Comparison of ENCODE assay signal across 29 cellular contexts in the genomic region with DNA sequence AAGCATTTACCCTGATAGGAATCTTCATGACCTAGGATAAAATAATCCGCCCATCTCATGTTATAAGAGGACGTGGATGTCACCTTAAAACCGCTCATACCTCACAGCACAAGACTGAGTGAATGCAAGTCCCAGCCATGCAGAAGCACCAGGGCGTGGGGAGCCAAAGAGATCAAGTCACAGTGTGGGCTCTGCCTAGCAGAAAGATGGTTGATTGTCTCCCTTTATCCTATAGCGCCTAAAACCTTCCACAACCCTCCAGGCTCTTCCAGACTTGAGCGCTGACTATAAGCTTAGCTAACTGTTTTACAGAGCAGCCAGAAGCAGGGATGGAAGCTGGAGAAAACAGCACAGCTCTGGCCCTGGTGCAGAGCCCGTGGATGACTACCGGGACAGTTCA. TPM values are rescaled to one million over a fixed set of nuclear protein-coding genes. Genes with fewer than 3 reads are reported as not detected.
DNase-seq lines count a peak whose midpoint lies in the region; ATAC-seq, FAIRE-seq and TF ChIP-seq lines count a peak whose summit lies in the region.
"Had no signal": no experiment of that assay in that cellular context is flagged by ENCODE, and none has a peak within 500 bp of the region (broad histone marks: within the 10 kb centered on the region; RNA-seq: fewer than 3 reads in every experiment).

No MANE protein-coding gene starts in this region.

- H3K9ac ChIP-seq in H9 (ENCODE audit: extremely low read depth, insufficient read length, low read length) (no peak overlapping the region), K562 (ENCODE audit: insufficient read depth in 1 of 2, low read depth in 2 of 2, low read length in 2 of 2) (no peak overlapping the region)

- no peak overlapping the region for H3K56ac ChIP-seq in H9 (ENCODE audit: insufficient read length, low read depth, low read length)

- H3K27ac Mint-ChIP-seq in activated CD8-positive, alpha-beta T cell treated with anti-CD3 and anti-CD28 coated beads for 36 hours, result no peak overlapping the region
- no peak overlapping the region for H3K27ac Mint-ChIP-seq in activated CD8-positive, alpha-beta T cell treated with anti-CD3 and anti-CD28 coated beads, Interleukin-2, amount 10 ng/mL, durations not matched to agents 7 days and 5 days
- H3K27ac Mint-ChIP-seq in H9, result no peak overlapping the region

- ATAC-seq in activated CD8-positive, alpha-beta T cell treated with anti-CD3 and anti-CD28 coated beads for 36 hours, result peak; percentile 28
- ATAC-seq in activated CD8-positive, alpha-beta T cell treated with anti-CD3 and anti-CD28 coated beads, Interleukin-2, amount 10 ng/mL, durations not matched to agents 7 days and 5 days, result no peak
- ATAC-seq in K562 (peak; percentile 31; the same call in 1 of the 3 replicates), GM19324 (IDR thresholded peaks at IDR 0.05; ENCODE audit: low FRiP score, unreplicated experiment) (no peak)
- ATAC-seq in stimulated activated naive CD8-positive, alpha-beta T cell treated with anti-CD3 and anti-CD28 coated beads, Interleukin-15, Interleukin-2, amounts not matched to agents 100 U/mL and 50 U/mL, for 24 hours, result peak; percentile 25
- ATAC-seq: foreskin keratinocyte had no signal

- in situ Hi-C loops in K562 (cut with MboI), result loop anchor here (10.0 kb wide), 1 partner anchor 87 kb away; no protein-coding TSS in a partner anchor

- H3K27me3 ChIP-seq in H9 (ENCODE audit: insufficient read depth, low read length) (no peaks in the 10 kb centered on the region), K562 (ENCODE audit: control insufficient read depth in 2 of 2, insufficient read depth in 2 of 2, low read length in 2 of 2) (no peaks in the 10 kb centered on the region), breast epithelium (no peaks in the 10 kb centered on the region)
- H3K27me3 ChIP-seq: sigmoid colon, vagina had no signal

- H2BK12ac ChIP-seq in H9 (ENCODE audit: insufficient read length, low read depth, low read length), result peak overlapping the region; percentile 25

- H3K4me3 ChIP-seq in K562 (no peak overlapping the region), breast epithelium (no peak overlapping the region)
- H3K4me3 ChIP-seq: A549, esophagus muscularis mucosa, prostate gland, sigmoid colon, vagina had no signal

- H3K4me2 ChIP-seq in H9 (ENCODE audit: insufficient read depth, insufficient read length, low read length) (no peak overlapping the region), K562 (ENCODE audit: insufficient read depth, low read length) (no peak overlapping the region)
- H3K4me2 ChIP-seq: A549 had no signal

- H3K4me1 ChIP-seq in H9 (ENCODE audit: insufficient read depth, low read length) (peaks cover 3% of the 10 kb centered on the region; the same call in 1 of the 2 replicates), K562 (replicated peaks in 1 of 2; ENCODE audit: control insufficient read depth in 2 of 2, insufficient read depth in 2 of 2, low read length in 2 of 2) (peaks cover 0 to 9% of the 10 kb centered on the region in 2 experiments; a peak in 3 of 5 replicates), breast epithelium (no peaks in the 10 kb centered on the region)
- H3K4me1 ChIP-seq: A549, foreskin keratinocyte had no signal

- intact Hi-C loops in activated CD8-positive, alpha-beta T cell treated with anti-CD3 and anti-CD28 coated beads for 36 hours (cut with micrococcal nuclease), result no loop called here
- intact Hi-C loops in K562 (cut with micrococcal nuclease) (no loop called here), breast epithelium (cut with DNase I; ENCODE audit: low total_unique reads) (no loop called here)

- BruUV-seq in K562 (replicated peaks; lab: Mats Ljungman, UMichigan), result no TSS peak

- H3K18ac ChIP-seq in H9 (ENCODE audit: insufficient read length, low read depth, low read length), result no peak overlapping the region

- H3T11ph ChIP-seq in H9 (ENCODE audit: low read length), result no peak overlapping the region

- no peaks in the 10 kb centered on the region for H4K20me1 ChIP-seq in H9 (ENCODE audit: control insufficient read depth, insufficient read depth, insufficient read length)
- no peaks in the 10 kb centered on the region for H4K20me1 ChIP-seq in K562 (replicated peaks; ENCODE audit: control insufficient read depth, insufficient read depth, low read length)

- H3K23ac ChIP-seq in H9 (ENCODE audit: insufficient read length, low read depth, low read length), result no peak overlapping the region

- WGBS in H9 (ENCODE audit: extremely low coverage, insufficient read length, low lambda C conversion rate), result no CpG with 5 or more reads among the region's 8 CpGs
- WGBS in K562 (ENCODE audit: insufficient coverage, low coverage, missing lambda C conversion rate), result 27% methylated on average over 8 of the region's 8 CpGs

- no peak overlapping the region for H3K27ac ChIP-seq in H9 (ENCODE audit: insufficient read length, low read depth, low read length)
- no peak overlapping the region for H3K27ac ChIP-seq in K562 (ENCODE audit: extremely low read depth, low read depth, low read length)
- no peak overlapping the region for H3K27ac ChIP-seq in breast epithelium
- H3K27ac ChIP-seq: A549, esophagus muscularis mucosa, foreskin keratinocyte, prostate gland, sigmoid colon, vagina had no signal

- no peaks in the 10 kb centered on the region for H3K79me1 ChIP-seq in H9 (ENCODE audit: insufficient read depth, low read depth, low read length, poor library complexity, severe bottlenecking)

- TF ChIP-seq EP300 in K562 (IDR thresholded peaks at IDR 0.05; ENCODE audit: low read length), result no peak

- no peak overlapping the region for H3K14ac ChIP-seq in H9 (ENCODE audit: insufficient read depth, low read length)

- TF ChIP-seq CTCF in activated CD8-positive, alpha-beta T cell treated with anti-CD3 and anti-CD28 coated beads for 36 hours (IDR thresholded peaks at IDR 0.05), result no peak
- no peak for TF ChIP-seq CTCF in H9 (conservative IDR thresholded peaks at IDR 0.05)
- TF ChIP-seq CTCF in K562 (IDR thresholded peaks at IDR 0.05 in 2 of 3, conservative IDR thresholded peaks at IDR 0.05 in 1 of 3; ENCODE audit: insufficient read depth in 2 of 3, low read depth in 1 of 3, low read length in 3 of 3), result no peak
- no peak for TF ChIP-seq CTCF in breast epithelium (IDR thresholded peaks at IDR 0.05)

- no peak overlapping the region for H2BK15ac ChIP-seq in H9 (ENCODE audit: low read depth, low read length)

- H3K23me2 ChIP-seq in H9 (ENCODE audit: insufficient read length, low read depth, low read length, poor library complexity, severe bottlenecking), result no peaks in the 10 kb centered on the region

- H3K27me3 Mint-ChIP-seq in activated CD8-positive, alpha-beta T cell treated with anti-CD3 and anti-CD28 coated beads for 36 hours, result peaks cover 33% of the 10 kb centered on the region
- H3K27me3 Mint-ChIP-seq in activated CD8-positive, alpha-beta T cell treated with anti-CD3 and anti-CD28 coated beads, Interleukin-2, amount 10 ng/mL, durations not matched to agents 7 days and 5 days (ENCODE audit: low read depth), result peaks cover 30% of the 10 kb centered on the region
- no peaks in the 10 kb centered on the region; the same call in 1 of the 2 replicates for H3K27me3 Mint-ChIP-seq in H9 (ENCODE audit: low read depth)

- H3K79me2 ChIP-seq in H9 (ENCODE audit: insufficient read depth, low read length) (no peaks in the 10 kb centered on the region), K562 (ENCODE audit: control insufficient read depth, insufficient read depth, low read length) (no peaks in the 10 kb centered on the region; the same call in 2 of the 3 replicates)

- no peaks in the 10 kb centered on the region for H3K9me1 ChIP-seq in K562 (ENCODE audit: control insufficient read depth, insufficient read depth, low read length)

- no peak overlapping the region for H2BK120ac ChIP-seq in H9 (ENCODE audit: low read depth, low read length, poor library complexity, severe bottlenecking)

- DNase-seq in activated CD8-positive, alpha-beta T cell treated with anti-CD3 and anti-CD28 coated beads for 36 hours, result no peak
- DNase-seq in activated CD8-positive, alpha-beta T cell treated with anti-CD3 and anti-CD28 coated beads, Interleukin-2, amount 10 ng/mL, durations not matched to agents 7 days and 5 days, result no peak
- DNase-seq in H9, result peak; percentile 22
- no peak for DNase-seq in K562 (ENCODE audit: extremely low read depth in 1 of 4, low spot score in 3 of 4)
- no peak for DNase-seq in stimulated activated naive CD8-positive, alpha-beta T cell treated with anti-CD3 and anti-CD28 coated beads, Interleukin-15, Interleukin-2, amounts not matched to agents 100 U/mL and 50 U/mL, for 24 hours
- DNase-seq in breast epithelium (ENCODE audit: low spot score in 2 of 2), result no peak
- no peak for DNase-seq in superior temporal gyrus (ENCODE audit: extremely low spot score)
- DNase-seq: activated CD4-positive, alpha-beta T cell treated with anti-CD3 and anti-CD28 coated beads, Interleukin-2, amount 50 U/mL, for 48 hours; activated CD8-positive, alpha-beta memory T cell treated with anti-CD3 and anti-CD28 coated beads, Interleukin-2, amount 50 U/mL, for 48 hours; activated gamma-delta T cell; AML-193; foreskin keratinocyte; Kasumi-1; mammary epithelial cell; MV-4-11; NCI-H1436 treated with DMSO at 0.1 percent for 48 hours; NCI-H2107; NCI-H510A; SIG-M5; sigmoid colon; stimulated activated CD4-positive, alpha-beta T cell treated with anti-CD3 and anti-CD28 coated beads, Interleukin-4, amount 100 ng/mL, for 24 hours; stimulated activated naive CD4-positive, alpha-beta T cell; SW 1271 had no signal

- no peak overlapping the region for H3K4ac ChIP-seq in H9 (ENCODE audit: low read depth, low read length)

- H4K91ac ChIP-seq in H9 (ENCODE audit: insufficient read length, low read depth, low read length), result no peak overlapping the region

- H4K8ac ChIP-seq in H9 (replicated peaks; ENCODE audit: insufficient read length, low read depth, low read length), result no peak overlapping the region

- H2AFZ ChIP-seq in H9 (ENCODE audit: low read length), result no peak overlapping the region
- no peak overlapping the region for H2AFZ ChIP-seq in K562 (ENCODE audit: low read depth, low read length)

- POLR2A ChIA-PET in activated CD8-positive, alpha-beta T cell treated with anti-CD3 and anti-CD28 coated beads for 36 hours (lab: Charles Lee), result no interaction called here
- POLR2A ChIA-PET in activated CD8-positive, alpha-beta T cell treated with anti-CD3 and anti-CD28 coated beads, Interleukin-2, amount 10 ng/mL, durations not matched to agents 7 days and 5 days (lab: Charles Lee), result no interaction called here
- POLR2A ChIA-PET in K562 (lab: Yijun Ruan, JAX), result no interaction called here

- H3K9me3 ChIP-seq in H9 (ENCODE audit: control insufficient read depth, low read depth, low read length), result no peaks in the 10 kb centered on the region
- no peaks in the 10 kb centered on the region; the same call in 1 of the 2 replicates for H3K9me3 ChIP-seq in K562 (replicated peaks; ENCODE audit: control insufficient read depth, insufficient read depth, low read depth, low read length)
- no peaks in the 10 kb centered on the region for H3K9me3 ChIP-seq in breast epithelium
- H3K9me3 ChIP-seq: A549, esophagus muscularis mucosa, prostate gland, sigmoid colon, vagina had no signal

- CTCF ChIA-PET in activated CD8-positive, alpha-beta T cell treated with anti-CD3 and anti-CD28 coated beads for 36 hours (lab: Charles Lee), result no interaction called here
- CTCF ChIA-PET in activated CD8-positive, alpha-beta T cell treated with anti-CD3 and anti-CD28 coated beads, Interleukin-2, amount 10 ng/mL, durations not matched to agents 7 days and 5 days (lab: Charles Lee), result no interaction called here
- CTCF ChIA-PET in K562 (lab: Yijun Ruan, JAX; ENCODE audit: low intra/inter-chr PET ratio), result no interaction called here

- TF ChIP-seq RAD21 in K562 (CRISPR knock-in tag; conservative IDR thresholded peaks at IDR 0.05 in 1 of 2, IDR thresholded peaks at IDR 0.05 in 1 of 2), result no peak

- H2AK5ac ChIP-seq in H9 (ENCODE audit: insufficient read length, low read length), result no peak overlapping the region

- H3K36me3 ChIP-seq in K562 (ENCODE audit: control insufficient read depth, insufficient read depth, low read length), result no peaks in the 10 kb centered on the region
- H3K36me3 ChIP-seq in breast epithelium, result no peaks in the 10 kb centered on the region
- H3K36me3 ChIP-seq: esophagus muscularis mucosa, prostate gland, sigmoid colon, vagina had no signal

- H3K9me3 Mint-ChIP-seq in activated CD8-positive, alpha-beta T cell treated with anti-CD3 and anti-CD28 coated beads for 36 hours, result no peaks in the 10 kb centered on the region
- no peaks in the 10 kb centered on the region for H3K9me3 Mint-ChIP-seq in activated CD8-positive, alpha-beta T cell treated with anti-CD3 and anti-CD28 coated beads, Interleukin-2, amount 10 ng/mL, durations not matched to agents 7 days and 5 days (ENCODE audit: insufficient read depth)
- H3K9me3 Mint-ChIP-seq in H9, result no peaks in the 10 kb centered on the region

- peaks cover 2% of the 10 kb centered on the region for H3K36me3 Mint-ChIP-seq in activated CD8-positive, alpha-beta T cell treated with anti-CD3 and anti-CD28 coated beads for 36 hours (ENCODE audit: low read depth)
- peaks cover 2% of the 10 kb centered on the region for H3K36me3 Mint-ChIP-seq in activated CD8-positive, alpha-beta T cell treated with anti-CD3 and anti-CD28 coated beads, Interleukin-2, amount 10 ng/mL, durations not matched to agents 7 days and 5 days (ENCODE audit: low read depth)
- H3K36me3 Mint-ChIP-seq in H9 (ENCODE audit: insufficient read depth in 1 of 3, low read depth in 3 of 3), result no peaks in the 10 kb centered on the region

- TF ChIP-seq POLR2A in K562 (conservative IDR thresholded peaks at IDR 0.05) (no peak), breast epithelium (IDR thresholded peaks at IDR 0.05) (no peak)

- H2BK20ac ChIP-seq in H9 (ENCODE audit: low read depth, low read length, poor library complexity, severe bottlenecking), result no peak overlapping the region

- H4K5ac ChIP-seq in H9 (ENCODE audit: insufficient read length, low read depth, low read length), result no peak overlapping the region

- FAIRE-seq in K562 (lab: Jason Lieb, UNC), result no peak
- FAIRE-seq: A549, RCC 7860 had no signal

- H2BK5ac ChIP-seq in H9 (ENCODE audit: insufficient read length, low read length), result no peak overlapping the region

- peaks cover 17% of the 10 kb centered on the region for H3K4me1 Mint-ChIP-seq in activated CD8-positive, alpha-beta T cell treated with anti-CD3 and anti-CD28 coated beads for 36 hours (ENCODE audit: low read depth)
- peaks cover 21% of the 10 kb centered on the region for H3K4me1 Mint-ChIP-seq in activated CD8-positive, alpha-beta T cell treated with anti-CD3 and anti-CD28 coated beads, Interleukin-2, amount 10 ng/mL, durations not matched to agents 7 days and 5 days (ENCODE audit: low read depth)
- H3K4me1 Mint-ChIP-seq in H9, result peaks cover 27 to 29% of the 10 kb centered on the region in 2 experiments

- no peak overlapping the region for H3K4me3 Mint-ChIP-seq in activated CD8-positive, alpha-beta T cell treated with anti-CD3 and anti-CD28 coated beads for 36 hours
- H3K4me3 Mint-ChIP-seq in activated CD8-positive, alpha-beta T cell treated with anti-CD3 and anti-CD28 coated beads, Interleukin-2, amount 10 ng/mL, durations not matched to agents 7 days and 5 days, result no peak overlapping the region
- H3K4me3 Mint-ChIP-seq in H9, result no peak overlapping the region

RNA-seq across cellular contexts. Expression of gene ANKRD10, which starts 6.8 kb away (rescaled TPM):
- 10 to 100 TPM; 81.6 to 86.1 TPM for total RNA-seq in activated CD8-positive, alpha-beta T cell treated with anti-CD3 and anti-CD28 coated beads for 36 hours
- total RNA-seq in activated CD8-positive, alpha-beta T cell treated with anti-CD3 and anti-CD28 coated beads, Interleukin-2, amount 10 ng/mL, durations not matched to agents 7 days and 5 days, result 10 to 100 TPM; 83.9 to 86.3 TPM
- total RNA-seq in H9 (2021), result 159 and 160 TPM in 2 replicates
- total RNA-seq in K562 (2011; cell fraction: chromatin; rRNA removed; ENCODE audit: low replicate concordance), result 178 and 324 TPM in 2 replicates
- total RNA-seq in K562 (2011; cell fraction: nucleolus; rRNA removed), result 159 and 175 TPM in 2 replicates
- 205 and 428 TPM in 2 replicates for total RNA-seq in K562 (2011; cell fraction: nucleoplasm; rRNA removed)
- total RNA-seq in K562 (2014; rRNA removed), result 45.0 and 50.2 TPM in 2 replicates
- total RNA-seq in K562 (2014; rRNA removed; fragmentation: Illumina TruSeq; extraction: Trizol), result 53.0 and 67.7 TPM in 2 replicates
- total RNA-seq in K562 (2015; rRNA removed; fragmentation: Illumina TruSeq; extraction: Trizol), result 45.4 and 61.9 TPM in 2 replicates
- 46.9 and 55.0 TPM in 2 replicates for total RNA-seq in K562 (2021)
- 169 and 183 TPM in 2 replicates for polyA plus RNA-seq in K562 (2011; rRNA removed)
- polyA plus RNA-seq in K562 (2011; cell fraction: cytosol; rRNA removed), result 54.2 and 61.3 TPM in 2 replicates
- polyA plus RNA-seq in K562 (2011; cell fraction: nucleus; rRNA removed), result 416 and 593 TPM in 2 replicates
- polyA plus RNA-seq in K562 (2012), result 32.3 and 57.8 TPM in 2 replicates
- 21.7 and 23.2 TPM in 2 replicates for polyA plus RNA-seq in K562 (2014; fragmentation: Illumina TruSeq; extraction: Trizol)
- 10 to 100 TPM; 22.1 to 31.0 TPM for polyA plus RNA-seq in K562 (2014; fragmentation: Nextera tagmentation; extraction: Ambion mirVana)
- polyA plus RNA-seq in K562 (2014; rRNA removed), result 36.8 and 40.2 TPM in 2 replicates
- 108 and 129 TPM in 2 replicates for polyA minus RNA-seq in K562 (2011; rRNA and poly(A)+ RNA removed)
- 91.0 and 108 TPM in 2 replicates for polyA minus RNA-seq in K562 (2011; cell fraction: cytosol; rRNA and poly(A)+ RNA removed)
- 588 and 736 TPM in 2 replicates for polyA minus RNA-seq in K562 (2011; cell fraction: nucleus; rRNA and poly(A)+ RNA removed)
- 100 to 1,000 TPM; 133 to 206 (median 193) TPM for total RNA-seq in breast epithelium

Comparison
In these comparisons a context has a peak if more than half of its experiments do, and no peak if none do; other contexts are left out.
1. ATAC-seq: peak in activated CD8-positive, alpha-beta T cell treated with anti-CD3 and anti-CD28 coated beads for 36 hours (single experiment), K562 (single experiment) and stimulated activated naive CD8-positive, alpha-beta T cell treated with anti-CD3 and anti-CD28 coated beads, Interleukin-15, Interleukin-2, amounts not matched to agents 100 U/mL and 50 U/mL, for 24 hours (single experiment); none in activated CD8-positive, alpha-beta T cell treated with anti-CD3 and anti-CD28 coated beads, Interleukin-2, amount 10 ng/mL, durations not matched to agents 7 days and 5 days (single experiment) and GM19324 (single experiment).